In the genomic region with DNA sequence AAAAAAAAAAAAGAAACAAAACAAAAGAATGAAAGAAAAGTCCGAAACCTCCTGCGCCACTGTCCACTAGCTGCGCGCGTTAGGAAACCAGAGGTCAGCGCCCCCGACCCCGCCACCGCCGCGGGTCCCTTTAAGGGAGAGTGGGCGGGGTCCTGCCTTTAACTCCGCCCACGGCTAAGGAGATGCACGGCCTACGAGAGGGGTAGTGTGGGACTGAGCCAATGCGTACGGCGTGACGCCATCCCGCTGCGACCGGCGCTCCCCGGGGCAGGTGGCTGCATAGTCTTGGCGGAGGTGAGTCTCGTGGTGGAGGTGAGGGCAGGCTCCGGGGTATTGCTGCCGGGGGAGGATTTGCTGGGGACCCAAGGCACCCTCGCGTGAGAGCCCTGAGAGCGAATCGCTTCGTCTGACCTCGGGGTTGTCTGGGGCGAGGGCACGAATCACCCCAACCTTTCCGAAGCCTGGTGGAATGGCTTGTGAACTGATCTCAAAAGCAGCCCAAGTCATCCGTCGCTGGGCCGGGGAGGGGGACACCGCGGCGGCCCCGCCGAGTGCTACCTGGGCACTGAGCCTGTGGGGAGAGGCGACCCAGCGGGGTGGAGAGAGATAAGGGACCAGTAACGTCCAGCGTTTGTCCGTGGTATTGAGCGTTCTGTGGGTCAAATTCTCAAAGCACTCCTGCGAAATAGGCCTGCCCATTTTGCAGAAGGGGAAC, we compare ENCODE assay signal across 1 cellular context.
TF ChIP-seq lines count a peak whose summit lies in the region.

A gene (plus strand): TSS at position 241 of the 715 bp plus-strand sequence. CDS start 1,319 bp downstream, outside the sequence.

TF ChIP-seq in HepG2, 621 proteins besides CTCF, POLR2A, EP300 and RAD21 (continued from another document and continues in another):
- TF ChIP-seq, protein P1, sequence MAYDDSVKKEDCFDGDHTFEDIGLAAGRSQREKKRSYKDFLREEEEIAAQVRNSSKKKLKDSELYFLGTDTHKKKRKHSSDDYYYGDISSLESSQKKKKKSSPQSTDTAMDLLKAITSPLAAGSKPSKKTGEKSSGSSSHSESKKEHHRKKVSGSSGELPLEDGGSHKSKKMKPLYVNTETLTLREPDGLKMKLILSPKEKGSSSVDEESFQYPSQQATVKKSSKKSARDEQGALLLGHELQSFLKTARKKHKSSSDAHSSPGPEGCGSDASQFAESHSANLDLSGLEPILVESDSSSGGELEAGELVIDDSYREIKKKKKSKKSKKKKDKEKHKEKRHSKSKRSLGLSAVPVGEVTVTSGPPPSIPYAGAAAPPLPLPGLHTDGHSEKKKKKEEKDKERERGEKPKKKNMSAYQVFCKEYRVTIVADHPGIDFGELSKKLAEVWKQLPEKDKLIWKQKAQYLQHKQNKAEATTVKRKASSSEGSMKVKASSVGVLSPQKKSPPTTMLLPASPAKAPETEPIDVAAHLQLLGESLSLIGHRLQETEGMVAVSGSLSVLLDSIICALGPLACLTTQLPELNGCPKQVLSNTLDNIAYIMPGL (CRISPR knock-in tag; IDR thresholded peaks at IDR 0.05; ENCODE audit: borderline replicate concordance in 1 of 2, low read depth in 1 of 2) = peak; percentile 83 to 87
- TF ChIP-seq, protein P2, sequence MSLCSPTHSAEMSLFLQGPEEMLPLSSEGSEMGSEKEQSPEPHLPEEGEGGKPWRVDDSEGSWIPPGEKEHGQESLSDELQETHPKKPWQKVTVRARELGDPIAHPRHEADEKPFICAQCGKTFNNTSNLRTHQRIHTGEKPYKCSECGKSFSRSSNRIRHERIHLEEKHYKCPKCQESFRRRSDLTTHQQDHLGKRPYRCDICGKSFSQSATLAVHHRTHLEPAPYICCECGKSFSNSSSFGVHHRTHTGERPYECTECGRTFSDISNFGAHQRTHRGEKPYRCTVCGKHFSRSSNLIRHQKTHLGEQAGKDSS (CRISPR knock-in tag; IDR thresholded peaks at IDR 0.05; ENCODE audit: borderline replicate concordance, low read depth) = 0 out of 2 replicates have a peak, but pooled peaks have one; percentile 31
- TF ChIP-seq EZH2 (conservative IDR thresholded peaks at IDR 0.05; ENCODE audit: low read depth, low read length) (no peak), ZNF441 (CRISPR knock-in tag; IDR thresholded peaks at IDR 0.05; ENCODE audit: borderline replicate concordance) (no peak), ZNF766 (CRISPR knock-in tag; IDR thresholded peaks at IDR 0.05; ENCODE audit: borderline replicate concordance) (no peak), HOXA9 (CRISPR knock-in tag; IDR thresholded peaks at IDR 0.05; ENCODE audit: borderline replicate concordance) (no peak), CAMTA2 (CRISPR knock-in tag; IDR thresholded peaks at IDR 0.05; ENCODE audit: borderline replicate concordance) (no peak), GATAD1 (CRISPR knock-in tag; IDR thresholded peaks at IDR 0.05) (peak; percentile 98), PHF20 (CRISPR knock-in tag; IDR thresholded peaks at IDR 0.05) (peak; percentile 93), KMT2B (CRISPR knock-in tag; IDR thresholded peaks at IDR 0.05) (peak; percentile 93), ZNF670 (CRISPR knock-in tag; IDR thresholded peaks at IDR 0.05; ENCODE audit: borderline replicate concordance) (0 out of 2 replicates have a peak, but pooled peaks have one; percentile 53), TCF7 (IDR thresholded peaks at IDR 0.05; ENCODE audit: low read depth) (no peak), GABPA (IDR thresholded peaks at IDR 0.05; ENCODE audit: low read depth, low read length) (no peak), GABPA (CRISPR knock-in tag; IDR thresholded peaks at IDR 0.05; ENCODE audit: low read depth) (peak; percentile 22; the same call in 1 of the 2 replicates), ZNF674 (CRISPR knock-in tag; IDR thresholded peaks at IDR 0.05; ENCODE audit: low read depth) (no peak), ARID2 (CRISPR knock-in tag; IDR thresholded peaks at IDR 0.05; ENCODE audit: borderline replicate concordance) (no peak), ATF1 (CRISPR knock-in tag; IDR thresholded peaks at IDR 0.05) (peak; percentile 97), ZNF788 (CRISPR knock-in tag; IDR thresholded peaks at IDR 0.05; ENCODE audit: borderline replicate concordance) (peak; percentile 87), ZNF543 (CRISPR knock-in tag; IDR thresholded peaks at IDR 0.05) (peak; percentile 74), ZNF256 (CRISPR knock-in tag; conservative IDR thresholded peaks at IDR 0.05) (no peak), MED1 (CRISPR knock-in tag; IDR thresholded peaks at IDR 0.05) (0 out of 2 replicates have a peak, but pooled peaks have one; percentile 44), KLF9 (CRISPR knock-in tag; IDR thresholded peaks at IDR 0.05; ENCODE audit: low read depth) (peak; percentile 53; the same call in 1 of the 2 replicates), ZNF619 (CRISPR knock-in tag; IDR thresholded peaks at IDR 0.05) (peak; percentile 73), TBX2 (CRISPR knock-in tag; IDR thresholded peaks at IDR 0.05; ENCODE audit: borderline replicate concordance) (peak; percentile 49; the same call in 1 of the 2 replicates), SAP130 (CRISPR knock-in tag; IDR thresholded peaks at IDR 0.05; ENCODE audit: low read depth) (peak; percentile 98), ZNF343 (CRISPR knock-in tag; IDR thresholded peaks at IDR 0.05) (0 out of 2 replicates have a peak, but pooled peaks have one; percentile 46), KLF12 (CRISPR knock-in tag; IDR thresholded peaks at IDR 0.05; ENCODE audit: borderline replicate concordance) (no peak), SIX1 (CRISPR knock-in tag; IDR thresholded peaks at IDR 0.05; ENCODE audit: borderline replicate concordance) (no peak), ZSCAN30 (CRISPR knock-in tag; IDR thresholded peaks at IDR 0.05) (peak; percentile 67; the same call in 1 of the 2 replicates), SOX6 (IDR thresholded peaks at IDR 0.05) (no peak), SOX6 (CRISPR knock-in tag; IDR thresholded peaks at IDR 0.05) (peak; percentile 63), SP2 (CRISPR knock-in tag; IDR thresholded peaks at IDR 0.05) (peak; percentile 63), CREM (IDR thresholded peaks at IDR 0.05) (peak; percentile 97), CREM (CRISPR knock-in tag; IDR thresholded peaks at IDR 0.05) (peak; percentile 87), SOX5 (CRISPR knock-in tag; IDR thresholded peaks at IDR 0.05; ENCODE audit: borderline replicate concordance) (peak; percentile 54; the same call in 1 of the 2 replicates), ZBTB21 (CRISPR knock-in tag; IDR thresholded peaks at IDR 0.05) (peak; percentile 39; the same call in 1 of the 2 replicates)
- TF ChIP-seq, protein P3, sequence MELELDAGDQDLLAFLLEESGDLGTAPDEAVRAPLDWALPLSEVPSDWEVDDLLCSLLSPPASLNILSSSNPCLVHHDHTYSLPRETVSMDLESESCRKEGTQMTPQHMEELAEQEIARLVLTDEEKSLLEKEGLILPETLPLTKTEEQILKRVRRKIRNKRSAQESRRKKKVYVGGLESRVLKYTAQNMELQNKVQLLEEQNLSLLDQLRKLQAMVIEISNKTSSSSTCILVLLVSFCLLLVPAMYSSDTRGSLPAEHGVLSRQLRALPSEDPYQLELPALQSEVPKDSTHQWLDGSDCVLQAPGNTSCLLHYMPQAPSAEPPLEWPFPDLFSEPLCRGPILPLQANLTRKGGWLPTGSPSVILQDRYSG (CRISPR knock-in tag; IDR thresholded peaks at IDR 0.05) = no peak
- TF ChIP-seq, protein P4, sequence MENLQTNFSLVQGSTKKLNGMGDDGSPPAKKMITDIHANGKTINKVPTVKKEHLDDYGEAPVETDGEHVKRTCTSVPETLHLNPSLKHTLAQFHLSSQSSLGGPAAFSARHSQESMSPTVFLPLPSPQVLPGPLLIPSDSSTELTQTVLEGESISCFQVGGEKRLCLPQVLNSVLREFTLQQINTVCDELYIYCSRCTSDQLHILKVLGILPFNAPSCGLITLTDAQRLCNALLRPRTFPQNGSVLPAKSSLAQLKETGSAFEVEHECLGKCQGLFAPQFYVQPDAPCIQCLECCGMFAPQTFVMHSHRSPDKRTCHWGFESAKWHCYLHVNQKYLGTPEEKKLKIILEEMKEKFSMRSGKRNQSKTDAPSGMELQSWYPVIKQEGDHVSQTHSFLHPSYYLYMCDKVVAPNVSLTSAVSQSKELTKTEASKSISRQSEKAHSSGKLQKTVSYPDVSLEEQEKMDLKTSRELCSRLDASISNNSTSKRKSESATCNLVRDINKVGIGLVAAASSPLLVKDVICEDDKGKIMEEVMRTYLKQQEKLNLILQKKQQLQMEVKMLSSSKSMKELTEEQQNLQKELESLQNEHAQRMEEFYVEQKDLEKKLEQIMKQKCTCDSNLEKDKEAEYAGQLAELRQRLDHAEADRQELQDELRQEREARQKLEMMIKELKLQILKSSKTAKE (CRISPR knock-in tag; IDR thresholded peaks at IDR 0.05; ENCODE audit: borderline replicate concordance) = no peak
- TF ChIP-seq, protein P5, sequence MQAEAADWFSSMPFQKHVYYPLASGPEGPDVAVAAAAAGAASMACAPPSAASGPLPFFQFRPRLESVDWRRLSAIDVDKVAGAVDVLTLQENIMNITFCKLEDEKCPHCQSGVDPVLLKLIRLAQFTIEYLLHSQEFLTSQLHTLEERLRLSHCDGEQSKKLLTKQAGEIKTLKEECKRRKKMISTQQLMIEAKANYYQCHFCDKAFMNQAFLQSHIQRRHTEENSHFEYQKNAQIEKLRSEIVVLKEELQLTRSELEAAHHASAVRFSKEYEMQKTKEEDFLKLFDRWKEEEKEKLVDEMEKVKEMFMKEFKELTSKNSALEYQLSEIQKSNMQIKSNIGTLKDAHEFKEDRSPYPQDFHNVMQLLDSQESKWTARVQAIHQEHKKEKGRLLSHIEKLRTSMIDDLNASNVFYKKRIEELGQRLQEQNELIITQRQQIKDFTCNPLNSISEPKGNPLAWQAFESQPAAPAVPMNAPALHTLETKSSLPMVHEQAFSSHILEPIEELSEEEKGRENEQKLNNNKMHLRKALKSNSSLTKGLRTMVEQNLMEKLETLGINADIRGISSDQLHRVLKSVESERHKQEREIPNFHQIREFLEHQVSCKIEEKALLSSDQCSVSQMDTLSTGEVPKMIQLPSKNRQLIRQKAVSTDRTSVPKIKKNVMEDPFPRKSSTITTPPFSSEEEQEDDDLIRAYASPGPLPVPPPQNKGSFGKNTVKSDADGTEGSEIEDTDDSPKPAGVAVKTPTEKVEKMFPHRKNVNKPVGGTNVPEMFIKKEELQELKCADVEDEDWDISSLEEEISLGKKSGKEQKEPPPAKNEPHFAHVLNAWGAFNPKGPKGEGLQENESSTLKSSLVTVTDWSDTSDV (CRISPR knock-in tag; IDR thresholded peaks at IDR 0.05) = no peak
- TF ChIP-seq, protein P6, sequence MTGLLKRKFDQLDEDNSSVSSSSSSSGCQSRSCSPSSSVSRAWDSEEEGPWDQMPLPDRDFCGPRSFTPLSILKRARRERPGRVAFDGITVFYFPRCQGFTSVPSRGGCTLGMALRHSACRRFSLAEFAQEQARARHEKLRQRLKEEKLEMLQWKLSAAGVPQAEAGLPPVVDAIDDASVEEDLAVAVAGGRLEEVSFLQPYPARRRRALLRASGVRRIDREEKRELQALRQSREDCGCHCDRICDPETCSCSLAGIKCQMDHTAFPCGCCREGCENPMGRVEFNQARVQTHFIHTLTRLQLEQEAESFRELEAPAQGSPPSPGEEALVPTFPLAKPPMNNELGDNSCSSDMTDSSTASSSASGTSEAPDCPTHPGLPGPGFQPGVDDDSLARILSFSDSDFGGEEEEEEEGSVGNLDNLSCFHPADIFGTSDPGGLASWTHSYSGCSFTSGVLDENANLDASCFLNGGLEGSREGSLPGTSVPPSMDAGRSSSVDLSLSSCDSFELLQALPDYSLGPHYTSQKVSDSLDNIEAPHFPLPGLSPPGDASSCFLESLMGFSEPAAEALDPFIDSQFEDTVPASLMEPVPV (CRISPR knock-in tag; IDR thresholded peaks at IDR 0.05) = no peak
- TF ChIP-seq, protein P7, sequence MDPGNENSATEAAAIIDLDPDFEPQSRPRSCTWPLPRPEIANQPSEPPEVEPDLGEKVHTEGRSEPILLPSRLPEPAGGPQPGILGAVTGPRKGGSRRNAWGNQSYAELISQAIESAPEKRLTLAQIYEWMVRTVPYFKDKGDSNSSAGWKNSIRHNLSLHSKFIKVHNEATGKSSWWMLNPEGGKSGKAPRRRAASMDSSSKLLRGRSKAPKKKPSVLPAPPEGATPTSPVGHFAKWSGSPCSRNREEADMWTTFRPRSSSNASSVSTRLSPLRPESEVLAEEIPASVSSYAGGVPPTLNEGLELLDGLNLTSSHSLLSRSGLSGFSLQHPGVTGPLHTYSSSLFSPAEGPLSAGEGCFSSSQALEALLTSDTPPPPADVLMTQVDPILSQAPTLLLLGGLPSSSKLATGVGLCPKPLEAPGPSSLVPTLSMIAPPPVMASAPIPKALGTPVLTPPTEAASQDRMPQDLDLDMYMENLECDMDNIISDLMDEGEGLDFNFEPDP (CRISPR knock-in tag; conservative IDR thresholded peaks at IDR 0.05) = 0 out of 2 replicates have a peak, but pooled peaks have one; percentile 41
- TF ChIP-seq, protein P8, sequence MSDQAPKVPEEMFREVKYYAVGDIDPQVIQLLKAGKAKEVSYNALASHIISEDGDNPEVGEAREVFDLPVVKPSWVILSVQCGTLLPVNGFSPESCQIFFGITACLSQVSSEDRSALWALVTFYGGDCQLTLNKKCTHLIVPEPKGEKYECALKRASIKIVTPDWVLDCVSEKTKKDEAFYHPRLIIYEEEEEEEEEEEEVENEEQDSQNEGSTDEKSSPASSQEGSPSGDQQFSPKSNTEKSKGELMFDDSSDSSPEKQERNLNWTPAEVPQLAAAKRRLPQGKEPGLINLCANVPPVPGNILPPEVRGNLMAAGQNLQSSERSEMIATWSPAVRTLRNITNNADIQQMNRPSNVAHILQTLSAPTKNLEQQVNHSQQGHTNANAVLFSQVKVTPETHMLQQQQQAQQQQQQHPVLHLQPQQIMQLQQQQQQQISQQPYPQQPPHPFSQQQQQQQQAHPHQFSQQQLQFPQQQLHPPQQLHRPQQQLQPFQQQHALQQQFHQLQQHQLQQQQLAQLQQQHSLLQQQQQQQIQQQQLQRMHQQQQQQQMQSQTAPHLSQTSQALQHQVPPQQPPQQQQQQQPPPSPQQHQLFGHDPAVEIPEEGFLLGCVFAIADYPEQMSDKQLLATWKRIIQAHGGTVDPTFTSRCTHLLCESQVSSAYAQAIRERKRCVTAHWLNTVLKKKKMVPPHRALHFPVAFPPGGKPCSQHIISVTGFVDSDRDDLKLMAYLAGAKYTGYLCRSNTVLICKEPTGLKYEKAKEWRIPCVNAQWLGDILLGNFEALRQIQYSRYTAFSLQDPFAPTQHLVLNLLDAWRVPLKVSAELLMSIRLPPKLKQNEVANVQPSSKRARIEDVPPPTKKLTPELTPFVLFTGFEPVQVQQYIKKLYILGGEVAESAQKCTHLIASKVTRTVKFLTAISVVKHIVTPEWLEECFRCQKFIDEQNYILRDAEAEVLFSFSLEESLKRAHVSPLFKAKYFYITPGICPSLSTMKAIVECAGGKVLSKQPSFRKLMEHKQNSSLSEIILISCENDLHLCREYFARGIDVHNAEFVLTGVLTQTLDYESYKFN (CRISPR knock-in tag; conservative IDR thresholded peaks at IDR 0.05) = peak; percentile 56
- TF ChIP-seq, protein P9, sequence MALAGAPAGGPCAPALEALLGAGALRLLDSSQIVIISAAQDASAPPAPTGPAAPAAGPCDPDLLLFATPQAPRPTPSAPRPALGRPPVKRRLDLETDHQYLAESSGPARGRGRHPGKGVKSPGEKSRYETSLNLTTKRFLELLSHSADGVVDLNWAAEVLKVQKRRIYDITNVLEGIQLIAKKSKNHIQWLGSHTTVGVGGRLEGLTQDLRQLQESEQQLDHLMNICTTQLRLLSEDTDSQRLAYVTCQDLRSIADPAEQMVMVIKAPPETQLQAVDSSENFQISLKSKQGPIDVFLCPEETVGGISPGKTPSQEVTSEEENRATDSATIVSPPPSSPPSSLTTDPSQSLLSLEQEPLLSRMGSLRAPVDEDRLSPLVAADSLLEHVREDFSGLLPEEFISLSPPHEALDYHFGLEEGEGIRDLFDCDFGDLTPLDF (CRISPR knock-in tag; IDR thresholded peaks at IDR 0.05) = no peak
